In the genomic region with DNA sequence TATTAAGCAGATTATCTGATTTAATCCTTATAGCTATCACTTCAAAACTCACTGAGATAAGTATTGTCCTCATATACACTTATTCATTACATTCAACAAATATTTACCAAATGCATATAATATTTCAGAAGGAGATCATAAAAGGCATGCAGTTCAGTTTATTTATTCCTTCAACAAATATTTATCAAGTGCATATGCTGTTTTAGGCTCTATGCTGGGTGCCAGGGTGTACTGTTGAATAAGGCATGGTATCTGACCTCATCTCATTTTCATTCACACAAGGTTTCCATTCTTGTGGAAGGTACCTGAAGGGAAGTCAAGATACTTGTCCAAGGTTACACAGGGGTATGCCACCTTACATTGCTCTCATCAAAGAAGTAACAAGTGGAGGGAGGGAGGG, we compare ENCODE assay signal across 28 cellular contexts.
"Had no signal": no experiment of that assay in that cellular context is flagged by ENCODE, and none has a peak within 500 bp of the region (broad histone marks: within the 10 kb centered on the region; RNA-seq: fewer than 3 reads in every experiment).

No MANE protein-coding gene starts in this region.

- H3K4me1 Mint-ChIP-seq: natural killer cell; neural progenitor cell; stimulated activated effector memory CD8-positive, alpha-beta T cell treated with anti-CD3 and anti-CD28 coated beads, Interleukin-12 subunit alpha, Interleukin-12 subunit beta, amount 100 ng/mL, for 72 hours; stimulated activated naive B cell treated with anti-CD40 and anti-IgM and Interleukin-4, amounts not matched to agents 10 μg/mL and 1 μg/mL and 100 μg/mL, for 72 hours had no signal

- H3K4me3 Mint-ChIP-seq: natural killer cell; nephron; neural progenitor cell; stimulated activated effector memory CD8-positive, alpha-beta T cell treated with anti-CD3 and anti-CD28 coated beads, Interleukin-12 subunit alpha, Interleukin-12 subunit beta, amount 100 ng/mL, for 72 hours; stimulated activated naive B cell treated with anti-CD40 and anti-IgM and Interleukin-4, amounts not matched to agents 10 μg/mL and 1 μg/mL and 100 μg/mL, for 72 hours; stimulated activated naive CD8-positive, alpha-beta T cell treated with anti-CD3 and anti-CD28 coated beads, Interleukin-15, Interleukin-2, amounts not matched to agents 100 ng/mL and 50 ng/mL, for 24 hours; type B pancreatic cell had no signal

- H3K4me1 ChIP-seq: neural progenitor cell, parathyroid adenoma, psoas muscle, right lobe of liver, sigmoid colon, stomach, testis, tibial artery, transverse colon, upper lobe of right lung, vagina had no signal

- FAIRE-seq: small intestine had no signal

- ATAC-seq: natural killer cell; psoas muscle; right cardiac atrium; right lobe of liver; stimulated activated effector memory CD8-positive, alpha-beta T cell treated with anti-CD3 and anti-CD28 coated beads, Interleukin-12 subunit alpha, Interleukin-12 subunit beta, amount 100 ng/mL, for 72 hours; stimulated activated naive B cell treated with anti-CD40 and anti-IgM and Interleukin-4, amounts not matched to agents 10 μg/mL and 1 μg/mL and 100 μg/mL, for 72 hours; upper lobe of right lung had no signal

- H3K79me2 ChIP-seq: parathyroid adenoma had no signal

- H2AFZ ChIP-seq: neural progenitor cell, parathyroid adenoma had no signal

- H3K27me3 ChIP-seq: neural progenitor cell, ovary, right lobe of liver, sigmoid colon, testis, vagina had no signal

- H3K9me3 Mint-ChIP-seq: natural killer cell; stimulated activated effector memory CD8-positive, alpha-beta T cell treated with anti-CD3 and anti-CD28 coated beads, Interleukin-12 subunit alpha, Interleukin-12 subunit beta, amount 100 ng/mL, for 72 hours; stimulated activated naive CD8-positive, alpha-beta T cell treated with anti-CD3 and anti-CD28 coated beads, Interleukin-15, Interleukin-2, amounts not matched to agents 100 ng/mL and 50 ng/mL, for 24 hours; type B pancreatic cell had no signal

- H3K4me3 ChIP-seq: neural progenitor cell, ovary, psoas muscle, right lobe of liver, sigmoid colon, stomach, testis, tibial artery, transverse colon, upper lobe of right lung, vagina had no signal

- DNase-seq: natural killer cell; occipital lobe; ovary; posterior cingulate gyrus; psoas muscle; right cardiac atrium; right lobe of liver; sigmoid colon; small intestine; stimulated activated CD4-positive, alpha-beta T cell treated with anti-CD3 and anti-CD28 coated beads, Interleukin-15, amount 100 ng/mL, for 24 hours; stimulated activated CD4-positive, alpha-beta T cell treated with anti-CD3 and anti-CD28 coated beads, Interleukin-2, amount 100 ng/mL, for 24 hours; stimulated activated CD4-positive, alpha-beta T cell treated with anti-CD3 and anti-CD28 coated beads, Interleukin-2, amount 100 ng/mL, for 48 hours; stimulated activated CD4-positive, alpha-beta T cell treated with anti-CD3 and anti-CD28 coated beads, Interleukin-4, amount 100 ng/mL, for 24 hours; stimulated activated naive B cell treated with anti-CD40 and anti-IgM and Interleukin-4, amounts not matched to agents 10 μg/mL and 1 μg/mL and 100 μg/mL, for 72 hours; stimulated activated naive CD4-positive, alpha-beta T cell treated with Interleukin-2 at 50 U/mL for 16 hours; stomach; testis; tibial artery; transverse colon; upper lobe of right lung had no signal

- H3K27ac ChIP-seq: neural progenitor cell, ovary, parathyroid adenoma, psoas muscle, right lobe of liver, sigmoid colon, stomach, testis, tibial artery, transverse colon, upper lobe of right lung, vagina had no signal

- H3K36me3 Mint-ChIP-seq: natural killer cell; neural progenitor cell; stimulated activated effector memory CD8-positive, alpha-beta T cell treated with anti-CD3 and anti-CD28 coated beads, Interleukin-12 subunit alpha, Interleukin-12 subunit beta, amount 100 ng/mL, for 72 hours; stimulated activated naive B cell treated with anti-CD40 and anti-IgM and Interleukin-4, amounts not matched to agents 10 μg/mL and 1 μg/mL and 100 μg/mL, for 72 hours; type B pancreatic cell had no signal

- H3K27ac Mint-ChIP-seq: natural killer cell; nephron; neural progenitor cell; progenitor cell of endocrine pancreas; stimulated activated effector memory CD8-positive, alpha-beta T cell treated with anti-CD3 and anti-CD28 coated beads, Interleukin-12 subunit alpha, Interleukin-12 subunit beta, amount 100 ng/mL, for 72 hours; stimulated activated naive B cell treated with anti-CD40 and anti-IgM and Interleukin-4, amounts not matched to agents 10 μg/mL and 1 μg/mL and 100 μg/mL, for 72 hours; stimulated activated naive CD8-positive, alpha-beta T cell treated with anti-CD3 and anti-CD28 coated beads, Interleukin-15, Interleukin-2, amounts not matched to agents 100 ng/mL and 50 ng/mL, for 24 hours; type B pancreatic cell had no signal

- H3K9ac ChIP-seq: neural progenitor cell, parathyroid adenoma had no signal

- H3K4me2 ChIP-seq: neural progenitor cell had no signal

- H3K9me3 ChIP-seq: ovary, psoas muscle, right lobe of liver, sigmoid colon, stomach, testis, tibial artery, transverse colon, upper lobe of right lung, vagina had no signal

- H3K36me3 ChIP-seq: neural progenitor cell, ovary, right lobe of liver, sigmoid colon, stomach, tibial artery, transverse colon, upper lobe of right lung, vagina had no signal
